27 cellular contexts compared by ENCODE assay signal in the genomic region with DNA sequence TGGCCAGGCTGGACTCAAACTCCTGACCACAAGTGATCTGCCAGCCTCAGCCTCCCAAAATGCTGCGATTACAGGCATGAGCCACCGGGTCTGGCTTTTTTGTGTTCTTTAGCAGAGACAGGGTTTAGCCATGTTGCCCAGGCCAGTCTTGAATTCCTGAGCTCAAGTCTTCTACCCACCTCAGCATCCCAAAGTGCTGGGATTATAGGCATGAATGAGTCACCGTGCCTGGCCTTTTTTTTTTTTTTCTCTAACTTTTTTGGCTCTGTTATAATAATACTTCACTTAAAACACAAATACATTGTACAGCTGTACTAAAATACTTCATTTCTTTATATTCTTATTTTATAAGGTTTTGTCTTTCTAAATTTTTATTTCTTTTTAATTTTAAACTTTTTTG.
"Had no signal": no experiment of that assay in that cellular context is flagged by ENCODE, and none has a peak within 500 bp of the region (broad histone marks: within the 10 kb centered on the region; RNA-seq: fewer than 3 reads in every experiment).

No MANE protein-coding gene starts in this region.

- ATAC-seq: activated CD8-positive, alpha-beta T cell treated with anti-CD3 and anti-CD28 coated beads, Interleukin-2, amount 10 ng/mL, durations not matched to agents 7 days and 5 days; activated naive CD4-positive, alpha-beta T cell treated with anti-CD3 and anti-CD28 coated beads, Interleukin-2, amount 50 U/mL, for 72 hours; activated naive CD8-positive, alpha-beta T cell treated with anti-CD3 and anti-CD28 coated beads, Interleukin-2, amount 50 U/mL, for 24 hours; WTC11 had no signal

- H3K9me3 ChIP-seq: ascending aorta, MG63, Peyer's patch had no signal

- H3K27ac ChIP-seq: ascending aorta, Peyer's patch, RWPE1 had no signal

- H3K4me1 ChIP-seq: ascending aorta, Peyer's patch had no signal

- H3K4me3 ChIP-seq: ascending aorta, MG63, Peyer's patch had no signal

- H3K36me3 ChIP-seq: ascending aorta, MG63, Peyer's patch had no signal

- H3K4me3 Mint-ChIP-seq: activated CD8-positive, alpha-beta T cell treated with anti-CD3 and anti-CD28 coated beads, Interleukin-2, amount 10 ng/mL, durations not matched to agents 7 days and 5 days; activated naive CD8-positive, alpha-beta T cell treated with anti-CD3 and anti-CD28 coated beads, Interleukin-2, amount 50 U/mL, for 24 hours; activated T-cell treated with anti-CD3 and anti-CD28 coated beads, Interleukin-2, amount 50 U/mL, for 24 hours; activated T-helper 1 cell treated with anti-CD3 and anti-CD28 coated beads, Interleukin-12 subunit alpha, Interleukin-12 subunit beta, Interleukin-2, Interleukin-4 antibody, amounts not matched to agents 30 ng/mL and 10 ng/mL and 1 ng/mL, durations not matched to agents 14 hours and 24 hours and 36 hours; T-helper 1 cell treated with Interleukin-12 subunit alpha and Interleukin-12 subunit beta and Interleukin-4 antibody, amounts not matched to agents 30 μg/mL and 1 μg/mL, for 36 hours; WTC11 had no signal

- H3K27me3 Mint-ChIP-seq: activated naive CD8-positive, alpha-beta T cell treated with anti-CD3 and anti-CD28 coated beads, Interleukin-2, amount 50 U/mL, for 24 hours; activated T-cell treated with anti-CD3 and anti-CD28 coated beads, Interleukin-2, amount 50 U/mL, for 24 hours had no signal

- H3K27me3 ChIP-seq: ascending aorta, MG63, Peyer's patch had no signal

- H3K27ac Mint-ChIP-seq: activated CD8-positive, alpha-beta T cell treated with anti-CD3 and anti-CD28 coated beads, Interleukin-2, amount 10 ng/mL, durations not matched to agents 7 days and 5 days; activated naive CD4-positive, alpha-beta T cell treated with anti-CD3 and anti-CD28 coated beads, Interleukin-2, amount 50 U/mL, for 72 hours; activated naive CD8-positive, alpha-beta T cell treated with anti-CD3 and anti-CD28 coated beads, Interleukin-2, amount 50 U/mL, for 24 hours; activated T-cell treated with anti-CD3 and anti-CD28 coated beads, Interleukin-2, amount 50 U/mL, for 24 hours; activated T-helper 1 cell treated with anti-CD3 and anti-CD28 coated beads, Interleukin-12 subunit alpha, Interleukin-12 subunit beta, Interleukin-2, Interleukin-4 antibody, amounts not matched to agents 30 ng/mL and 10 ng/mL and 1 ng/mL, durations not matched to agents 14 hours and 24 hours and 36 hours; T-helper 1 cell treated with Interleukin-12 subunit alpha and Interleukin-12 subunit beta and Interleukin-4 antibody, amounts not matched to agents 30 μg/mL and 1 μg/mL, for 36 hours; WTC11 had no signal

- H3K36me3 Mint-ChIP-seq: activated naive CD4-positive, alpha-beta T cell treated with anti-CD3 and anti-CD28 coated beads, Interleukin-2, amount 50 U/mL, for 72 hours; WTC11 had no signal

- H3K4me1 Mint-ChIP-seq: activated naive CD8-positive, alpha-beta T cell treated with anti-CD3 and anti-CD28 coated beads, Interleukin-2, amount 50 U/mL, for 24 hours had no signal

- DNase-seq: activated CD4-positive, alpha-beta T cell treated with anti-CD3 and anti-CD28 coated beads for 48 hours; activated CD4-positive, alpha-beta T cell treated with anti-CD3 and anti-CD28 coated beads, Interleukin-2, amount 50 U/mL, for 4 hours; activated CD4-positive, CD25-positive, alpha-beta regulatory T cell treated with anti-CD3 and anti-CD28 coated beads, Interleukin-2, amount 50 U/mL, for 72 hours; activated CD8-positive, alpha-beta memory T cell treated with anti-CD3 and anti-CD28 coated beads, Interleukin-2, amount 50 U/mL, for 48 hours; activated CD8-positive, alpha-beta T cell treated with anti-CD3 and anti-CD28 coated beads, Interleukin-2, amount 10 ng/mL, durations not matched to agents 7 days and 5 days; activated effector memory CD4-positive, alpha-beta T cell treated with Interleukin-2 at 50 U/mL for 16 hours; activated naive CD4-positive, alpha-beta T cell; activated naive CD8-positive, alpha-beta T cell treated with anti-CD3 and anti-CD28 coated beads, Interleukin-2, amount 50 U/mL, for 24 hours; activated T-cell treated with anti-CD3 and anti-CD28 coated beads, Interleukin-2, amount 50 U/mL, for 24 hours; amniotic stem cell; cerebellar nuclear complex; MG63; MV-4-11; NCI-H1105; NCI-H1436; NCI-H187; NCI-H2081; NCI-H510A treated with DMSO at 0.1 percent for 48 hours; NCI-H69; Peyer's patch; Right ventricle myocardium superior had no signal
